Comparison of ENCODE assay signal across 8 cellular contexts in the genomic region with DNA sequence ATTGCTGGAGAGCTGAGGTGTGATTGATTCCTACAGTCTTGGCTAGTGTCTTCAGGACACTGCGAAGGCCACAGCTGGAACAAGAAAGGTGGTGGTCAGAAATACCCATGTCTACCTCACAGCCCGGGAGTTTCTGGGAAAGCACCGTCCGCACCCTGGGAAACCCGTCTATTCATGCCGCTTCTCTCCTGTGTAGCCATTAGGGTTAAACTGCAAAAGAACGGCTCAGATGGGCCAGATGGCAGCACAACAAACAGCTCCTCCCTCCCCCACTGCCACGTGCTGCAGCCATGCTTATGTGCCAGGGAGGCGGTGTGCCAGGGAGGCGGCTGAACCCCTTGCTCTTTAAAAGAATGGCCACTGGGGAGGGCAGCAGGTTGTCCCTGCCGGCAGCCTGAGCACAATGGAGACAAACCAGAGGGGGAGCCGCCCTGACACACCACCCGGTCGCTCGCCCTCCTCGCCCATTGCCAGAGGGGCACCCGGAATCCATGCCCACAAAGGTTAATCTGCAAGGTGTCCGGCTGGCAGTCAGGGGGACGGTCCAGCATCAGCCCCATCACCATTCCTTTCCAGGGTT.
DNase-seq lines count a peak whose midpoint lies in the region; ATAC-seq and TF ChIP-seq lines count a peak whose summit lies in the region.

No MANE protein-coding gene starts in this region.

- peaks cover 70% of the 10 kb centered on the region for H3K79me2 ChIP-seq in SK-N-SH (ENCODE audit: insufficient read depth)

- TF ChIP-seq EP300 in SK-N-SH (IDR thresholded peaks at IDR 0.05; ENCODE audit: borderline replicate concordance in 1 of 2, low read depth in 1 of 2, low read length in 1 of 2) = peak in 1 of 2 experiments; percentile 57; a peak in 2 of 4 replicates

- H3K27me3 ChIP-seq in SK-N-SH (ENCODE audit: insufficient read depth) (no peaks in the 10 kb centered on the region), tibial artery (no peaks in the 10 kb centered on the region)
- no peaks in the 10 kb centered on the region for H3K27me3 ChIP-seq in effector memory CD4-positive, alpha-beta T cell (replicated peaks; ENCODE audit: control insufficient read depth, insufficient read depth, low read length, poor library complexity, severe bottlenecking)

- TF ChIP-seq RAD21 in SK-N-SH (IDR thresholded peaks at IDR 0.05; ENCODE audit: low read length) = peak; percentile 21

- H3K9me2 ChIP-seq in SK-N-SH = no peaks in the 10 kb centered on the region

- CTCF ChIA-PET in SK-N-SH (lab: Yijun Ruan, JAX) = interaction anchor here (0.7 to 4.5 kb wide), 21 partner anchors 9 to 356 kb away, joined by 3 to 61 read pairs (median 4); no protein-coding TSS in a partner anchor
- CTCF ChIA-PET in HEK293T (lab: Yijun Ruan, JAX) = interaction anchor here (0.6 to 1.6 kb wide), 2 partner anchors 8 to 17 kb away, joined by 5 to 8 read pairs; no protein-coding TSS in a partner anchor

- peak overlapping the region; percentile 73 for H2AFZ ChIP-seq in SK-N-SH (ENCODE audit: low read depth)

- no peak; the same call in 1 of the 2 replicates for TF ChIP-seq CTCF in SK-N-SH (IDR thresholded peaks at IDR 0.05)
- peak in 1 of 2 experiments; percentile 26 for TF ChIP-seq CTCF in tibial artery (IDR thresholded peaks at IDR 0.05)

- POLR2A ChIA-PET in SK-N-SH (lab: Yijun Ruan, JAX) = interaction anchor here (0.7 to 2.3 kb wide), 18 partner anchors 8 to 220 kb away, joined by 3 to 13 read pairs (median 4); a partner anchor contains a TSS
- POLR2A ChIA-PET in HEK293T (lab: Yijun Ruan, JAX) = no interaction called here

- 12% methylated on average over 11 of the region's 19 CpGs for WGBS in SK-N-SH (ENCODE audit: low lambda C conversion rate)

- H3K9me3 ChIP-seq in SK-N-SH (no peaks in the 10 kb centered on the region), tibial artery (no peaks in the 10 kb centered on the region)
- H3K9me3 ChIP-seq in effector memory CD4-positive, alpha-beta T cell (ENCODE audit: control insufficient read depth, low read length) = no peaks in the 10 kb centered on the region

- H3K4me1 ChIP-seq in SK-N-SH (ENCODE audit: control insufficient read depth in 1 of 2, insufficient read depth in 2 of 2, low read depth in 1 of 2, low read length in 1 of 2) (peaks cover 28 to 59% of the 10 kb centered on the region in 2 experiments), tibial artery (peaks cover 0 to 46% (median 36%) of the 10 kb centered on the region in 4 donors)
- peaks cover 77% of the 10 kb centered on the region for H3K4me1 ChIP-seq in effector memory CD4-positive, alpha-beta T cell (ENCODE audit: control insufficient read depth, insufficient read depth, low read length, poor library complexity, severe bottlenecking)

- H3K36me3 ChIP-seq in SK-N-SH (replicated peaks in 1 of 2; ENCODE audit: control insufficient read depth in 1 of 2, insufficient read depth in 2 of 2, low read length in 1 of 2) (no peaks in the 10 kb centered on the region), tibial artery (no peaks in the 10 kb centered on the region)
- H3K36me3 ChIP-seq in effector memory CD4-positive, alpha-beta T cell (ENCODE audit: control insufficient read depth, insufficient read depth, low read length) = no peaks in the 10 kb centered on the region

- H3K9ac ChIP-seq in SK-N-SH = peak overlapping the region; percentile 43; the same call in 1 of the 2 replicates

- H3K27ac ChIP-seq in SK-N-SH (ENCODE audit: low read depth in 2 of 2, low read length in 1 of 2) (peak overlapping the region; percentile 39 to 98), tibial artery (peak overlapping the region in 1 of 2 donors; percentile 1)
- H3K27ac ChIP-seq in effector memory CD4-positive, alpha-beta T cell (ENCODE audit: insufficient read depth, low read length, poor library complexity, severe bottlenecking) = peak overlapping the region; percentile 48

- H4K20me1 ChIP-seq in SK-N-SH (ENCODE audit: insufficient read depth) = peaks cover 9% of the 10 kb centered on the region; the same call in 1 of the 2 replicates

- H3F3A ChIP-seq in SK-N-SH (replicated peaks; ENCODE audit: insufficient read depth) = no peaks in the 10 kb centered on the region

- DNase-seq in COLO829 (ENCODE audit: low spot score) (peak; percentile 48), SK-N-SH (peak; percentile 82), middle frontal gyrus (ENCODE audit: extremely low spot score, low spot score) (peak; percentile 87), tibial artery (peak; percentile 61 to 78), HEK293T (ENCODE audit: extremely low spot score) (no peak)
- DNase-seq in Jurkat, Clone E6-1 (ENCODE audit: low read depth, low spot score) = peak; percentile 80
- no peak for DNase-seq in effector memory CD4-positive, alpha-beta T cell

- ATAC-seq in HG03469 (IDR thresholded peaks at IDR 0.05; ENCODE audit: unreplicated experiment) = no peak

- intact Hi-C loops in tibial artery (cut with DNase I; ENCODE audit: low total_unique reads) = no loop called here

- peak overlapping the region; percentile 43 for H3K4me3 ChIP-seq in Jurkat, Clone E6-1 (ENCODE audit: low read length)
- H3K4me3 ChIP-seq in SK-N-SH (ENCODE audit: low read depth in 2 of 2, low read length in 1 of 2) (peak overlapping the region; percentile 31 to 58), tibial artery (peak overlapping the region; percentile 49 to 52)
- peak overlapping the region; percentile 14 for H3K4me3 ChIP-seq in effector memory CD4-positive, alpha-beta T cell (ENCODE audit: insufficient read depth, low read depth, low read length, poor library complexity, severe bottlenecking)

- H3K4me2 ChIP-seq in SK-N-SH = peak overlapping the region; percentile 88

TF ChIP-seq in SK-N-SH, 30 proteins besides CTCF, POLR2A, EP300 and RAD21 (continues in another document):
- no peak for TF ChIP-seq JUND (IDR thresholded peaks at IDR 0.05)
- TF ChIP-seq, protein P1, sequence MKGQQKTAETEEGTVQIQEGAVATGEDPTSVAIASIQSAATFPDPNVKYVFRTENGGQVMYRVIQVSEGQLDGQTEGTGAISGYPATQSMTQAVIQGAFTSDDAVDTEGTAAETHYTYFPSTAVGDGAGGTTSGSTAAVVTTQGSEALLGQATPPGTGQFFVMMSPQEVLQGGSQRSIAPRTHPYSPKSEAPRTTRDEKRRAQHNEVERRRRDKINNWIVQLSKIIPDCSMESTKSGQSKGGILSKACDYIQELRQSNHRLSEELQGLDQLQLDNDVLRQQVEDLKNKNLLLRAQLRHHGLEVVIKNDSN (IDR thresholded peaks at IDR 0.05; ENCODE audit: borderline replicate concordance, low read depth) = peak; percentile 81; the same call in 1 of the 2 replicates
- TF ChIP-seq, protein P2, sequence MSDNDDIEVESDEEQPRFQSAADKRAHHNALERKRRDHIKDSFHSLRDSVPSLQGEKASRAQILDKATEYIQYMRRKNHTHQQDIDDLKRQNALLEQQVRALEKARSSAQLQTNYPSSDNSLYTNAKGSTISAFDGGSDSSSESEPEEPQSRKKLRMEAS (IDR thresholded peaks at IDR 0.05; ENCODE audit: low read depth) = peak; percentile 100
- TF ChIP-seq FOXM1 (IDR thresholded peaks at IDR 0.05; ENCODE audit: low read depth) = no peak
- TF ChIP-seq MXI1 (IDR thresholded peaks at IDR 0.05; ENCODE audit: low read depth, low read length) = peak; percentile 99
- peak; percentile 79; the same call in 1 of the 2 replicates for TF ChIP-seq YY1 (IDR thresholded peaks at IDR 0.05; ENCODE audit: low read depth)
- TF ChIP-seq TAF1 (IDR thresholded peaks at IDR 0.05; ENCODE audit: borderline replicate concordance, low read depth, low read length) = peak; percentile 40; the same call in 1 of the 2 replicates
- no peak for TF ChIP-seq RCOR1 (IDR thresholded peaks at IDR 0.05; ENCODE audit: low read length)
- no peak for TF ChIP-seq GATA2 (CRISPR knock-in tag; IDR thresholded peaks at IDR 0.05)
- no peak for TF ChIP-seq ELF1 (IDR thresholded peaks at IDR 0.05)
- TF ChIP-seq RXRA (IDR thresholded peaks at IDR 0.05; ENCODE audit: borderline replicate concordance, low read depth) = no peak

TF ChIP-seq in HEK293T, 16 proteins besides CTCF, POLR2A, EP300 and RAD21:
- no peak for TF ChIP-seq BHLHE40 (IDR thresholded peaks at IDR 0.05; ENCODE audit: borderline replicate concordance)
- no peak for TF ChIP-seq TARDBP (IDR thresholded peaks at IDR 0.05)
- TF ChIP-seq FOXK2 (IDR thresholded peaks at IDR 0.05) = no peak

Comparison
In these comparisons a context has a peak if more than half of its experiments do, and no peak if none do; other contexts are left out.
1. DNase-seq: peak in COLO829 (single experiment), Jurkat, Clone E6-1 (single experiment), SK-N-SH (single experiment), middle frontal gyrus (single experiment) and tibial artery (2 of 2); none in effector memory CD4-positive, alpha-beta T cell (0 of 3) and HEK293T (single experiment).
2. Peak in every context shown above with its lines, with median percentiles within 50 percentile points of each other: H3K4me3 ChIP-seq.